1 cellular context compared by ENCODE assay signal in genomic region chr2:69084492-69084891, GRCh38.
A peak's percentile ranks its signal among the peaks of the same experiment; 100 is the strongest.
TF ChIP-seq lines count a peak whose summit lies in the region.

No MANE protein-coding gene starts in this region.

TF ChIP-seq in HEK293, 187 proteins besides CTCF, POLR2A, EP300 and RAD21 (continued from another document):
- TF ChIP-seq PRDM2 (tag by site-specific recombination; IDR thresholded peaks at IDR 0.05; ENCODE audit: borderline replicate concordance) (no peak), ZNF121 (tag by site-specific recombination; IDR thresholded peaks at IDR 0.05) (0 out of 2 replicates have a peak, but pooled peaks have one; percentile 30), ZNF394 (tag by site-specific recombination; IDR thresholded peaks at IDR 0.05; ENCODE audit: borderline replicate concordance) (no peak)
